ENCODE assay signal across 1 cellular context in the genomic region with DNA sequence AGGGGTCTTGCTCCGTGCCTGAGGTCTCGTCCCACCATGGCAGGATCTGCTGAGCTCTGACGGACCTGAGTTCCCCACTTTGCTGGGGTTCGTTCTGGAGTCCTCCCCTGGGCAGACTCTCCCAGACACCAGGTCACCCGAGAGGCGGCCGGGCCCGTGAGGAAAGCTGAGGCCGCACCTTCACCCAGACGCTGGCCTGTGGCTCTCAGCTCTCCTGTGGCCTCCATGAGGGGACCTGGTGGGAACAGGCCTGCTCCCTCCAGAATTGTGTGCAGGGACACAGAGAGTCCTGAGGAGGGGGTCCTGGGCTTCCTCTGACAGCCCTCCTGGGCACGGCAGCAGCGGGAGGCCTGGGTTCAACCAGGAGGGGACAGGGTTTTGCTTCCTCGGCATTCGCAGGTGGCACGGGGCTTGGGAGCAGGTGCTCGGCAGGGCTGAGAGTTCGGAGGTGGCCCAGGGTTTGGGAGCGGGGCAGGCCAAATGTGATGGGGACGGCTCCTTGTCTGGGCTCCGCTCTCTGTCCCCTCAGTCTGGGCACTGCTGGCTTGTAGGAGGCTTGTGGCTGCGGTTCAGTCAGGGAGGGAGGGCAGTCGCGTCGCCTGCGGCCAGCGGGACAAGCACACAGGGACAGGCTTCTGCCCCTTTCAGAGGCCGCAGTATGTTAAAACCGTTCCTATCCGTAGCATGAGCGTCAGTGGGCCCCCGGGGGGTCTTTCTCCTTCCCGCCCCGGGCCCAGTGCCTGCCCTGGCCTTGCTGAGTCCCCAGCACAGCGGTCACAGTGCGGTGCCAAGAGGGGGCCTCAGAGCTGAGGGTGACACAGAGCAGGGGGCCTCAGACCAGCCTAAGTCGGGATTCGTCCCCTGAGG.
TF ChIP-seq lines count a peak whose summit lies in the region.

No MANE protein-coding gene starts in this region.

TF ChIP-seq in K562, 482 proteins besides CTCF, POLR2A, EP300 and RAD21:
- TF ChIP-seq, protein P1, sequence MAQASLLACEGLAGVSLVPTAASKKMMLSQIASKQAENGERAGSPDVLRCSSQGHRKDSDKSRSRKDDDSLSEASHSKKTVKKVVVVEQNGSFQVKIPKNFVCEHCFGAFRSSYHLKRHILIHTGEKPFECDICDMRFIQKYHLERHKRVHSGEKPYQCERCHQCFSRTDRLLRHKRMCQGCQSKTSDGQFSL (CRISPR knock-in tag; IDR thresholded peaks at IDR 0.05), result 0 out of 2 replicates have a peak, but pooled peaks have one; percentile 12
- TF ChIP-seq, protein P1 (tag; IDR thresholded peaks at IDR 0.05), result no peak
- TF ChIP-seq NEUROD1 (IDR thresholded peaks at IDR 0.05; ENCODE audit: borderline replicate concordance, low read depth, low read length, partially characterized antibody), result no peak
- TF ChIP-seq, protein P2, sequence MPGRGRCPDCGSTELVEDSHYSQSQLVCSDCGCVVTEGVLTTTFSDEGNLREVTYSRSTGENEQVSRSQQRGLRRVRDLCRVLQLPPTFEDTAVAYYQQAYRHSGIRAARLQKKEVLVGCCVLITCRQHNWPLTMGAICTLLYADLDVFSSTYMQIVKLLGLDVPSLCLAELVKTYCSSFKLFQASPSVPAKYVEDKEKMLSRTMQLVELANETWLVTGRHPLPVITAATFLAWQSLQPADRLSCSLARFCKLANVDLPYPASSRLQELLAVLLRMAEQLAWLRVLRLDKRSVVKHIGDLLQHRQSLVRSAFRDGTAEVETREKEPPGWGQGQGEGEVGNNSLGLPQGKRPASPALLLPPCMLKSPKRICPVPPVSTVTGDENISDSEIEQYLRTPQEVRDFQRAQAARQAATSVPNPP (IDR thresholded peaks at IDR 0.05; ENCODE audit: borderline replicate concordance, insufficient read depth, insufficient read length), result no peak
- TF ChIP-seq, protein P3, sequence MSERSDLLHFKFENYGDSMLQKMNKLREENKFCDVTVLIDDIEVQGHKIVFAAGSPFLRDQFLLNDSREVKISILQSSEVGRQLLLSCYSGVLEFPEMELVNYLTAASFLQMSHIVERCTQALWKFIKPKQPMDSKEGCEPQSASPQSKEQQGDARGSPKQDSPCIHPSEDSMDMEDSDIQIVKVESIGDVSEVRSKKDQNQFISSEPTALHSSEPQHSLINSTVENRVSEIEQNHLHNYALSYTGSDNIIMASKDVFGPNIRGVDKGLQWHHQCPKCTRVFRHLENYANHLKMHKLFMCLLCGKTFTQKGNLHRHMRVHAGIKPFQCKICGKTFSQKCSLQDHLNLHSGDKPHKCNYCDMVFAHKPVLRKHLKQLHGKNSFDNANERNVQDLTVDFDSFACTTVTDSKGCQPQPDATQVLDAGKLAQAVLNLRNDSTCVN (CRISPR knock-in tag; IDR thresholded peaks at IDR 0.05), result no peak
- TF ChIP-seq PRMT5 (CRISPR knock-in tag; IDR thresholded peaks at IDR 0.05), result no peak
- TF ChIP-seq KAT2B (IDR thresholded peaks at IDR 0.05; ENCODE audit: low read depth, low read length), result no peak
- no peak for TF ChIP-seq FOXK1 (CRISPR knock-in tag; IDR thresholded peaks at IDR 0.05; ENCODE audit: borderline replicate concordance)
- TF ChIP-seq PCBP1 (IDR thresholded peaks at IDR 0.05; ENCODE audit: low read depth, low read length, poor library complexity, severe bottlenecking), result peak; percentile 11
- no peak for TF ChIP-seq CREM (IDR thresholded peaks at IDR 0.05; ENCODE audit: low read depth)
- no peak for TF ChIP-seq SREBF1 (IDR thresholded peaks at IDR 0.05; ENCODE audit: borderline replicate concordance, low read depth, low read length)
- 0 out of 2 replicates have a peak, but pooled peaks have one; percentile 25 for TF ChIP-seq RBFOX2 (IDR thresholded peaks at IDR 0.05; ENCODE audit: low read depth, low read length)
- peak; percentile 57 for TF ChIP-seq POLR2G (IDR thresholded peaks at IDR 0.05; ENCODE audit: low read depth, low read length)
- TF ChIP-seq, protein P4, sequence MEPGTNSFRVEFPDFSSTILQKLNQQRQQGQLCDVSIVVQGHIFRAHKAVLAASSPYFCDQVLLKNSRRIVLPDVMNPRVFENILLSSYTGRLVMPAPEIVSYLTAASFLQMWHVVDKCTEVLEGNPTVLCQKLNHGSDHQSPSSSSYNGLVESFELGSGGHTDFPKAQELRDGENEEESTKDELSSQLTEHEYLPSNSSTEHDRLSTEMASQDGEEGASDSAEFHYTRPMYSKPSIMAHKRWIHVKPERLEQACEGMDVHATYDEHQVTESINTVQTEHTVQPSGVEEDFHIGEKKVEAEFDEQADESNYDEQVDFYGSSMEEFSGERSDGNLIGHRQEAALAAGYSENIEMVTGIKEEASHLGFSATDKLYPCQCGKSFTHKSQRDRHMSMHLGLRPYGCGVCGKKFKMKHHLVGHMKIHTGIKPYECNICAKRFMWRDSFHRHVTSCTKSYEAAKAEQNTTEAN (CRISPR knock-in tag; IDR thresholded peaks at IDR 0.05), result no peak
- TF ChIP-seq, protein P5, sequence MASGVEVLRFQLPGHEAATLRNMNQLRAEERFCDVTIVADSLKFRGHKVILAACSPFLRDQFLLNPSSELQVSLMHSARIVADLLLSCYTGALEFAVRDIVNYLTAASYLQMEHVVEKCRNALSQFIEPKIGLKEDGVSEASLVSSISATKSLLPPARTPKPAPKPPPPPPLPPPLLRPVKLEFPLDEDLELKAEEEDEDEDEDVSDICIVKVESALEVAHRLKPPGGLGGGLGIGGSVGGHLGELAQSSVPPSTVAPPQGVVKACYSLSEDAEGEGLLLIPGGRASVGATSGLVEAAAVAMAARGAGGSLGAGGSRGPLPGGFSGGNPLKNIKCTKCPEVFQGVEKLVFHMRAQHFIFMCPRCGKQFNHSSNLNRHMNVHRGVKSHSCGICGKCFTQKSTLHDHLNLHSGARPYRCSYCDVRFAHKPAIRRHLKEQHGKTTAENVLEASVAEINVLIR (CRISPR knock-in tag; IDR thresholded peaks at IDR 0.05), result no peak
- TF ChIP-seq KAT8 (IDR thresholded peaks at IDR 0.05; ENCODE audit: low read depth), result no peak
- TF ChIP-seq, protein P6, sequence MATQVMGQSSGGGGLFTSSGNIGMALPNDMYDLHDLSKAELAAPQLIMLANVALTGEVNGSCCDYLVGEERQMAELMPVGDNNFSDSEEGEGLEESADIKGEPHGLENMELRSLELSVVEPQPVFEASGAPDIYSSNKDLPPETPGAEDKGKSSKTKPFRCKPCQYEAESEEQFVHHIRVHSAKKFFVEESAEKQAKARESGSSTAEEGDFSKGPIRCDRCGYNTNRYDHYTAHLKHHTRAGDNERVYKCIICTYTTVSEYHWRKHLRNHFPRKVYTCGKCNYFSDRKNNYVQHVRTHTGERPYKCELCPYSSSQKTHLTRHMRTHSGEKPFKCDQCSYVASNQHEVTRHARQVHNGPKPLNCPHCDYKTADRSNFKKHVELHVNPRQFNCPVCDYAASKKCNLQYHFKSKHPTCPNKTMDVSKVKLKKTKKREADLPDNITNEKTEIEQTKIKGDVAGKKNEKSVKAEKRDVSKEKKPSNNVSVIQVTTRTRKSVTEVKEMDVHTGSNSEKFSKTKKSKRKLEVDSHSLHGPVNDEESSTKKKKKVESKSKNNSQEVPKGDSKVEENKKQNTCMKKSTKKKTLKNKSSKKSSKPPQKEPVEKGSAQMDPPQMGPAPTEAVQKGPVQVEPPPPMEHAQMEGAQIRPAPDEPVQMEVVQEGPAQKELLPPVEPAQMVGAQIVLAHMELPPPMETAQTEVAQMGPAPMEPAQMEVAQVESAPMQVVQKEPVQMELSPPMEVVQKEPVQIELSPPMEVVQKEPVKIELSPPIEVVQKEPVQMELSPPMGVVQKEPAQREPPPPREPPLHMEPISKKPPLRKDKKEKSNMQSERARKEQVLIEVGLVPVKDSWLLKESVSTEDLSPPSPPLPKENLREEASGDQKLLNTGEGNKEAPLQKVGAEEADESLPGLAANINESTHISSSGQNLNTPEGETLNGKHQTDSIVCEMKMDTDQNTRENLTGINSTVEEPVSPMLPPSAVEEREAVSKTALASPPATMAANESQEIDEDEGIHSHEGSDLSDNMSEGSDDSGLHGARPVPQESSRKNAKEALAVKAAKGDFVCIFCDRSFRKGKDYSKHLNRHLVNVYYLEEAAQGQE (CRISPR knock-in tag; IDR thresholded peaks at IDR 0.05; ENCODE audit: low read depth), result no peak
- no peak for TF ChIP-seq ZNF589 (CRISPR knock-in tag; IDR thresholded peaks at IDR 0.05; ENCODE audit: low read depth)
- TF ChIP-seq CCAR2 (IDR thresholded peaks at IDR 0.05; ENCODE audit: low read depth, low read length), result no peak
